9 cellular contexts compared by ENCODE assay signal in the genomic region with DNA sequence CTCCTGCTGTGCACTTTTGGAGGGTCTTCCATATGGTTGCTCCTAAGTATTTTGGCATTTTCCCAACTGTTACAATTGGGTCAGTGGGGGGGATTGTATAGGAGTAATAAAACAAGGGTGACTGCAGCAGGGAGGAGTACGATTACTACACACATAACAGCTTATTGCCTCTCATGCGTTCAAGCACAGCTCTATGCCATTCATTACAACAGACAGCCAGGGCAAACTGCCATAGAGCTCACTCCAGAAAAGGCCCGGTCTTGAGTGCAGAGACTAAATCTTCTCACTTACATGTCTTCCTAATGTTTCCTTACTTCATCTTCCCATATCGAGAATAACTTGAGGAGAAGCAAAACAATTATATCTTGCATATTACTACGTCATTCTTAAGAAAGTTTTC. TPM values are rescaled to one million over a fixed set of nuclear protein-coding genes. Genes with fewer than 3 reads are reported as not detected.
A peak's percentile ranks its signal among the peaks of the same experiment; 100 is the strongest.
DNase-seq lines count a peak whose midpoint lies in the region; ATAC-seq and TF ChIP-seq lines count a peak whose summit lies in the region.
"Had no signal": no experiment of that assay in that cellular context is flagged by ENCODE, and none has a peak within 500 bp of the region (broad histone marks: within the 10 kb centered on the region; RNA-seq: fewer than 3 reads in every experiment).

No MANE protein-coding gene starts in this region.

- H3K79me2 ChIP-seq in mammary epithelial cell (ENCODE audit: insufficient read depth, low read length): peaks cover 38% of the 10 kb centered on the region

- no peaks in the 10 kb centered on the region for H3K36me3 ChIP-seq in mammary epithelial cell (ENCODE audit: insufficient read depth, low read length)
- H3K36me3 ChIP-seq in thyroid gland: no peaks in the 10 kb centered on the region
- no peaks in the 10 kb centered on the region for H3K36me3 ChIP-seq in WERI-Rb-1

- no peaks in the 10 kb centered on the region for H3K27me3 Mint-ChIP-seq in MCF 10A (ENCODE audit: insufficient read depth, unreplicated experiment)
- H3K27me3 Mint-ChIP-seq in T-cell: peaks cover 8 to 15% of the 10 kb centered on the region in 2 donors
- H3K27me3 Mint-ChIP-seq in immature natural killer cell (ENCODE audit: low read depth in 3 of 3): peaks cover 10 to 20% (median 16%) of the 10 kb centered on the region in 3 donors
- H3K27me3 Mint-ChIP-seq in stimulated activated memory B cell treated with anti-CD40 and anti-IgM and Interleukin-4, amounts not matched to agents 10 μg/mL and 1 μg/mL and 100 μg/mL, for 72 hours: no peaks in the 10 kb centered on the region

- H3K9me3 ChIP-seq in mammary epithelial cell (replicated peaks; ENCODE audit: insufficient read depth, low read length): no peaks in the 10 kb centered on the region
- H3K9me3 ChIP-seq in thyroid gland: no peaks in the 10 kb centered on the region
- H3K9me3 ChIP-seq in WERI-Rb-1 (ENCODE audit: severe bottlenecking): no peaks in the 10 kb centered on the region

- dilution Hi-C loops in mammary epithelial cell (cut with HindIII; ENCODE audit: low sequenced_read_pairs): no loop called here

- in situ Hi-C loops in mammary epithelial cell (cut with MboI; ENCODE audit: low sequenced_read_pairs in 2 of 2): no loop called here

- H3K4me3 ChIP-seq in mammary epithelial cell (replicated peaks in 1 of 3; ENCODE audit: insufficient read depth in 1 of 3, low read depth in 2 of 3, low read length in 3 of 3) (no peak overlapping the region), thyroid gland (replicated peaks in 1 of 3) (no peak overlapping the region), WERI-Rb-1 (ENCODE audit: low read depth, low read length) (no peak overlapping the region)

- H3K9me3 Mint-ChIP-seq in MCF 10A (ENCODE audit: unreplicated experiment) (no peaks in the 10 kb centered on the region), T-cell (peaks cover 0 to 4% (median 0%) of the 10 kb centered on the region in 3 donors), immature natural killer cell (no peaks in the 10 kb centered on the region)
- H3K9me3 Mint-ChIP-seq in stimulated activated memory B cell treated with anti-CD40 and anti-IgM and Interleukin-4, amounts not matched to agents 10 μg/mL and 1 μg/mL and 100 μg/mL, for 72 hours: peaks cover 3% of the 10 kb centered on the region

- H3K4me2 ChIP-seq in mammary epithelial cell (ENCODE audit: insufficient read depth, low read depth, low read length): no peak overlapping the region

- H3K9ac ChIP-seq in mammary epithelial cell (ENCODE audit: insufficient read depth, low read length): no peak overlapping the region

- TF ChIP-seq CTCF in MCF 10A (IDR thresholded peaks at IDR 0.05; ENCODE audit: unreplicated experiment): no peak
- TF ChIP-seq CTCF in mammary epithelial cell (conservative IDR thresholded peaks at IDR 0.05 in 1 of 2, IDR thresholded peaks at IDR 0.05 in 1 of 2; ENCODE audit: extremely low read depth in 1 of 2, insufficient read depth in 1 of 2, low read depth in 1 of 2, low read length in 2 of 2): no peak
- TF ChIP-seq CTCF in thyroid gland (IDR thresholded peaks at IDR 0.05): no peak
- no peak for TF ChIP-seq CTCF in WERI-Rb-1 (IDR thresholded peaks at IDR 0.05; ENCODE audit: low read depth, low read length)

- peaks cover 3% of the 10 kb centered on the region for H4K20me1 ChIP-seq in mammary epithelial cell (ENCODE audit: insufficient read depth, low read length)

- H3K27ac Mint-ChIP-seq in MCF 10A (ENCODE audit: low read depth, unreplicated experiment) (no peak overlapping the region), T-cell (no peak overlapping the region), immature natural killer cell (peak overlapping the region in 2 of 6 donors; percentile 55 to 94)
- no peak overlapping the region for H3K27ac Mint-ChIP-seq in stimulated activated memory B cell treated with anti-CD40 and anti-IgM and Interleukin-4, amounts not matched to agents 10 μg/mL and 1 μg/mL and 100 μg/mL, for 72 hours

- no peak overlapping the region for H2AFZ ChIP-seq in mammary epithelial cell (ENCODE audit: low read depth, low read length)

- no peak for TF ChIP-seq POLR2A in thyroid gland (IDR thresholded peaks at IDR 0.05)

- DNase-seq in MCF 10A (ENCODE audit: unreplicated experiment) (no peak), mammary epithelial cell (no peak), T-cell (no peak), immature natural killer cell (no peak), thyroid gland (peak; percentile 35 to 47), NCI-H524 treated with DMSO at 0.1 percent for 48 hours (lab: John Stamatoyannopoulos, UW) (no peak), WERI-Rb-1 (no peak)

- intact Hi-C loops in MCF 10A (cut with micrococcal nuclease) (loop anchor here (10.0 kb wide), 1 partner anchor 231 kb away; the partner anchor contains the start of gene VGLL3), mammary epithelial cell (cut with micrococcal nuclease) (loop anchor here (2.0 kb wide), 1 partner anchor 19 kb away; no protein-coding TSS in a partner anchor), thyroid gland (cut with DNase I) (no loop called here)

- POLR2A ChIA-PET in MCF 10A (lab: Yijun Ruan, JAX) (interaction anchor here (0.6 to 7.2 kb wide), 2 partner anchors 14 to 217 kb away, joined by 3 to 49 read pairs; no protein-coding TSS in a partner anchor), T-cell (lab: Charles Lee) (interaction anchor here in 1 of 2 donors (0.6 kb wide), 1 partner anchor 42 kb away, joined by 3 read pairs; no protein-coding TSS in a partner anchor)

- peaks cover 17% of the 10 kb centered on the region for H3K4me1 Mint-ChIP-seq in MCF 10A (ENCODE audit: insufficient read depth, unreplicated experiment)
- peaks cover 32 to 38% (median 33%) of the 10 kb centered on the region in 3 donors for H3K4me1 Mint-ChIP-seq in T-cell
- H3K4me1 Mint-ChIP-seq in immature natural killer cell: peaks cover 30% of the 10 kb centered on the region in 2 donors
- H3K4me1 Mint-ChIP-seq in stimulated activated memory B cell treated with anti-CD40 and anti-IgM and Interleukin-4, amounts not matched to agents 10 μg/mL and 1 μg/mL and 100 μg/mL, for 72 hours: peaks cover 25% of the 10 kb centered on the region

- CTCF ChIA-PET in MCF 10A (lab: Yijun Ruan, JAX) (interaction anchor here (0.5 to 1.2 kb wide), 8 partner anchors 10 to 606 kb away, joined by 3 to 5 read pairs (median 3); no protein-coding TSS in a partner anchor), mammary epithelial cell (lab: Charles Lee; ENCODE audit: low non-redundant PET) (interaction anchor here (0.6 kb wide), 1 partner anchor 27 kb away, joined by 4 read pairs; no protein-coding TSS in a partner anchor), T-cell (lab: Charles Lee) (interaction anchor here (0.6 kb wide), 2 partner anchors 14 to 1205 kb away, joined by 4 read pairs; no protein-coding TSS in a partner anchor)

- peaks cover 5% of the 10 kb centered on the region for H3K36me3 Mint-ChIP-seq in MCF 10A (ENCODE audit: insufficient read depth, unreplicated experiment)
- H3K36me3 Mint-ChIP-seq in T-cell: no peaks in the 10 kb centered on the region
- no peaks in the 10 kb centered on the region for H3K36me3 Mint-ChIP-seq in immature natural killer cell
- peaks cover 2% of the 10 kb centered on the region for H3K36me3 Mint-ChIP-seq in stimulated activated memory B cell treated with anti-CD40 and anti-IgM and Interleukin-4, amounts not matched to agents 10 μg/mL and 1 μg/mL and 100 μg/mL, for 72 hours

- peaks cover 4% of the 10 kb centered on the region for H3K4me1 ChIP-seq in mammary epithelial cell (ENCODE audit: insufficient read depth, low read length)
- H3K4me1 ChIP-seq in thyroid gland: peaks cover 12 to 19% of the 10 kb centered on the region in 2 donors

- H3K27me3 ChIP-seq in mammary epithelial cell (ENCODE audit: insufficient read depth, low read length) (no peaks in the 10 kb centered on the region), thyroid gland (no peaks in the 10 kb centered on the region), WERI-Rb-1 (ENCODE audit: insufficient read depth, low read depth, severe bottlenecking) (no peaks in the 10 kb centered on the region)

- no peak overlapping the region for H3K27ac ChIP-seq in mammary epithelial cell (ENCODE audit: insufficient read depth, low read depth, low read length)
- H3K27ac ChIP-seq in thyroid gland: no peak overlapping the region
- no peak overlapping the region for H3K27ac ChIP-seq in WERI-Rb-1

- 100% methylated on average over 5 of the region's 5 CpGs for WGBS in mammary epithelial cell (ENCODE audit: low coverage, missing lambda C conversion rate)
- 44 to 45% methylated on average over 5 of the region's 5 CpGs for WGBS in thyroid gland, 2 donors

- H3K4me3 Mint-ChIP-seq in MCF 10A (ENCODE audit: unreplicated experiment) (peak overlapping the region; percentile 23), T-cell (peak overlapping the region; percentile 55 to 99 (median 55)), immature natural killer cell (peak overlapping the region; percentile 54 to 97 (median 62))
- H3K4me3 Mint-ChIP-seq in stimulated activated memory B cell treated with anti-CD40 and anti-IgM and Interleukin-4, amounts not matched to agents 10 μg/mL and 1 μg/mL and 100 μg/mL, for 72 hours: no peak overlapping the region

- BruUV-seq in MCF 10A (replicated peaks; lab: Mats Ljungman, UMichigan) (no TSS peak), mammary epithelial cell (replicated peaks; lab: Mats Ljungman, UMichigan) (no TSS peak)

- no peak for ATAC-seq in T-cell (replicated peaks in 1 of 4)
- no peak for ATAC-seq in stimulated activated memory B cell treated with anti-CD40 and anti-IgM and Interleukin-4, amounts not matched to agents 10 μg/mL and 1 μg/mL and 100 μg/mL, for 72 hours

RNA-seq across cellular contexts. Expression of gene CHMP2B, which starts 1.4 kb away (rescaled TPM):
- total RNA-seq in MCF 10A (2022) (45.5 and 62.2 TPM in 2 replicates), mammary epithelial cell (10 to 100 TPM; 40.3 to 52.9 TPM), T-cell (10 to 100 TPM; 18.3 to 26.3 (median 23.3) TPM), thyroid gland (10 to 100 TPM; 63.7 to 70.0 (median 66.3) TPM)
- polyA plus RNA-seq in mammary epithelial cell (31.0 TPM), immature natural killer cell (10 to 100 TPM; 32.2 to 59.2 (median 48.5) TPM)
- 19.7 TPM for polyA minus RNA-seq in mammary epithelial cell

RNA-seq across cellular contexts. Expression of gene POU1F1, which starts 50.7 kb away (rescaled TPM):
- not detected in 2 replicates for total RNA-seq in MCF 10A (2022)
- not detected for total RNA-seq in mammary epithelial cell
- polyA plus RNA-seq in mammary epithelial cell: not detected
- polyA minus RNA-seq in mammary epithelial cell: not detected
- total RNA-seq in T-cell: not detected
- polyA plus RNA-seq in immature natural killer cell: not detected
- not detected for total RNA-seq in thyroid gland
- total RNA-seq: SK-MEL-5 had no signal

Comparison
In these comparisons a context has a peak if more than half of its experiments do, and no peak if none do; other contexts are left out.
1. DNase-seq: peak in thyroid gland (2 of 2); none in MCF 10A (single experiment), mammary epithelial cell (single experiment), T-cell (0 of 34), immature natural killer cell (0 of 3), NCI-H524 treated with DMSO at 0.1 percent for 48 hours (single experiment) and WERI-Rb-1 (single experiment).